In genomic region chr19:45049073-45049736, GRCh38 we compare ENCODE assay signal across 12 cellular contexts. TPM values are rescaled to one million over a fixed set of nuclear protein-coding genes. Genes with fewer than 3 reads are reported as not detected.
DNase-seq lines count a peak whose midpoint lies in the region; ATAC-seq lines count a peak whose summit lies in the region.
"Had no signal": no experiment of that assay in that cellular context is flagged by ENCODE, and none has a peak within 500 bp of the region (broad histone marks: within the 10 kb centered on the region; RNA-seq: fewer than 3 reads in every experiment).

No MANE protein-coding gene starts in this region.

- peak overlapping the region; percentile 37 for H3K27ac Mint-ChIP-seq in activated CD8-positive, alpha-beta memory T cell treated with anti-CD3 and anti-CD28 coated beads, Interleukin-2, amount 10 ng/mL, durations not matched to agents 7 days and 5 days
- H3K27ac Mint-ChIP-seq in stimulated activated memory B cell treated with anti-CD40 and anti-IgM and Interleukin-4, amounts not matched to agents 10 μg/mL and 1 μg/mL and 100 μg/mL, for 72 hours: peak overlapping the region; percentile 85

- H3K4me1 Mint-ChIP-seq in activated CD8-positive, alpha-beta memory T cell treated with anti-CD3 and anti-CD28 coated beads, Interleukin-2, amount 10 ng/mL, durations not matched to agents 7 days and 5 days: peaks cover 34% of the 10 kb centered on the region
- H3K4me1 Mint-ChIP-seq in stimulated activated memory B cell treated with anti-CD40 and anti-IgM and Interleukin-4, amounts not matched to agents 10 μg/mL and 1 μg/mL and 100 μg/mL, for 72 hours: peaks cover 79% of the 10 kb centered on the region

- H3K9me3 Mint-ChIP-seq in activated CD8-positive, alpha-beta memory T cell treated with anti-CD3 and anti-CD28 coated beads, Interleukin-2, amount 10 ng/mL, durations not matched to agents 7 days and 5 days (ENCODE audit: low read depth): no peaks in the 10 kb centered on the region
- no peaks in the 10 kb centered on the region for H3K9me3 Mint-ChIP-seq in stimulated activated memory B cell treated with anti-CD40 and anti-IgM and Interleukin-4, amounts not matched to agents 10 μg/mL and 1 μg/mL and 100 μg/mL, for 72 hours

- ATAC-seq in activated CD8-positive, alpha-beta memory T cell treated with anti-CD3 and anti-CD28 coated beads, Interleukin-2, amount 10 ng/mL, durations not matched to agents 7 days and 5 days: no peak
- ATAC-seq in left ventricle myocardium superior: peak; percentile 91
- ATAC-seq in stimulated activated memory B cell treated with anti-CD40 and anti-IgM and Interleukin-4, amounts not matched to agents 10 μg/mL and 1 μg/mL and 100 μg/mL, for 72 hours: no peak
- ATAC-seq in GM18873 (IDR thresholded peaks at IDR 0.05; ENCODE audit: low FRiP score, unreplicated experiment): no peak
- ATAC-seq: mucosa of descending colon had no signal

- CTCF ChIA-PET in activated CD8-positive, alpha-beta memory T cell treated with anti-CD3 and anti-CD28 coated beads, Interleukin-2, amount 10 ng/mL, durations not matched to agents 7 days and 5 days (lab: Charles Lee): interaction anchor here (1.2 to 2.2 kb wide), 2 partner anchors 11 to 261 kb away, joined by 3 to 9 read pairs; no protein-coding TSS in a partner anchor

- intact Hi-C loops in left ventricle myocardium superior (cut with micrococcal nuclease): no loop called here

- peak overlapping the region; percentile 78 for H3K27ac ChIP-seq in angular gyrus (ENCODE audit: low read depth, low read length)
- H3K27ac ChIP-seq: tibial artery had no signal

- H3K27me3 Mint-ChIP-seq in activated CD8-positive, alpha-beta memory T cell treated with anti-CD3 and anti-CD28 coated beads, Interleukin-2, amount 10 ng/mL, durations not matched to agents 7 days and 5 days: no peaks in the 10 kb centered on the region
- no peaks in the 10 kb centered on the region for H3K27me3 Mint-ChIP-seq in stimulated activated memory B cell treated with anti-CD40 and anti-IgM and Interleukin-4, amounts not matched to agents 10 μg/mL and 1 μg/mL and 100 μg/mL, for 72 hours

- peaks cover 33% of the 10 kb centered on the region for H3K36me3 Mint-ChIP-seq in activated CD8-positive, alpha-beta memory T cell treated with anti-CD3 and anti-CD28 coated beads, Interleukin-2, amount 10 ng/mL, durations not matched to agents 7 days and 5 days
- H3K36me3 Mint-ChIP-seq in stimulated activated memory B cell treated with anti-CD40 and anti-IgM and Interleukin-4, amounts not matched to agents 10 μg/mL and 1 μg/mL and 100 μg/mL, for 72 hours: peaks cover 49% of the 10 kb centered on the region

- H3K4me3 Mint-ChIP-seq in activated CD8-positive, alpha-beta memory T cell treated with anti-CD3 and anti-CD28 coated beads, Interleukin-2, amount 10 ng/mL, durations not matched to agents 7 days and 5 days: no peak overlapping the region
- peak overlapping the region; percentile 31 for H3K4me3 Mint-ChIP-seq in stimulated activated memory B cell treated with anti-CD40 and anti-IgM and Interleukin-4, amounts not matched to agents 10 μg/mL and 1 μg/mL and 100 μg/mL, for 72 hours

- DNase-seq in activated CD8-positive, alpha-beta memory T cell treated with anti-CD3 and anti-CD28 coated beads, Interleukin-2, amount 10 ng/mL, durations not matched to agents 7 days and 5 days: no peak
- no peak for DNase-seq in activated CD8-positive, alpha-beta memory T cell treated with anti-CD3 and anti-CD28 coated beads for 24 hours
- peak; percentile 66 for DNase-seq in left ventricle myocardium superior
- DNase-seq in DMS153 treated with DMSO at 0.1 percent for 48 hours (lab: John Stamatoyannopoulos, UW; ENCODE audit: unreplicated experiment): no peak
- DNase-seq in SIG-M5 (lab: John Stamatoyannopoulos, UW): no peak
- DNase-seq: foreskin fibroblast; mucosa of descending colon; stimulated activated CD4-positive, alpha-beta T cell treated with anti-CD3 and anti-CD28 coated beads, Interleukin-2, amount 100 ng/mL, for 24 hours; tibial artery had no signal

RNA-seq across cellular contexts. Expression of gene CLASRP, which starts 10.4 kb away (rescaled TPM):
- total RNA-seq in activated CD8-positive, alpha-beta memory T cell treated with anti-CD3 and anti-CD28 coated beads, Interleukin-2, amount 10 ng/mL, durations not matched to agents 7 days and 5 days: 100 to 1,000 TPM; 114 to 121 TPM
- 33.9 TPM for total RNA-seq in left ventricle myocardium superior

RNA-seq across cellular contexts. Expression of gene ZNF296, which starts 27.1 kb away (rescaled TPM):
- 1 to 10 TPM; 5.3 to 9.5 TPM for total RNA-seq in activated CD8-positive, alpha-beta memory T cell treated with anti-CD3 and anti-CD28 coated beads, Interleukin-2, amount 10 ng/mL, durations not matched to agents 7 days and 5 days
- total RNA-seq in left ventricle myocardium superior: 0.20 TPM

RNA-seq across cellular contexts. Expression of gene GEMIN7, which starts 29.9 kb away (rescaled TPM):
- 10 to 100 TPM; 26.2 to 34.4 TPM for total RNA-seq in activated CD8-positive, alpha-beta memory T cell treated with anti-CD3 and anti-CD28 coated beads, Interleukin-2, amount 10 ng/mL, durations not matched to agents 7 days and 5 days
- total RNA-seq in left ventricle myocardium superior: 14.4 TPM

RNA-seq across cellular contexts. Expression of gene PPP1R37, which starts 43.8 kb away (rescaled TPM):
- 10 to 100 TPM; 18.7 to 30.0 TPM for total RNA-seq in activated CD8-positive, alpha-beta memory T cell treated with anti-CD3 and anti-CD28 coated beads, Interleukin-2, amount 10 ng/mL, durations not matched to agents 7 days and 5 days
- 16.0 TPM for total RNA-seq in left ventricle myocardium superior

RNA-seq across cellular contexts. Expression of gene RELB, which starts 47.9 kb away (rescaled TPM):
- 10 to 100 TPM; 22.4 to 58.8 TPM for total RNA-seq in activated CD8-positive, alpha-beta memory T cell treated with anti-CD3 and anti-CD28 coated beads, Interleukin-2, amount 10 ng/mL, durations not matched to agents 7 days and 5 days
- total RNA-seq in left ventricle myocardium superior: 3.5 TPM
